In the genomic region with DNA sequence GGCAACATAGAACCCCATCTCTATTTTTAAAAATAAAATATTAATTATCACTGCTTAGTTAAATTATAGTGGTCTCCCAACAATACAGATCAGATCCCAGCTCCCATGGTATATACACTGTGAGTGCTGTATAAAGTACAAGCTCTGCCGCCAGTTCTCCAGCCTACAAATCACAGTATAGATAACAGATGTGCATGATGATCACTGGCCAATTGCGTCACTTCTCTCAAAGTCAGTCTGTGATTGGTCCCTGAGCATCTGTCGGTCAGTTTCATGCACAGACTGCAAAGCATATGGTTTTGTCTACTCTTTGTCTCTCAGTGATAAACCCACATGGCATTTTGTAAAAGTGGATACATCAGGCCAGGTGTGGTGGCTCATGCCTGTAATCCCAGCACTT, we compare ENCODE assay signal across 2 cellular contexts.
A peak's percentile ranks its signal among the peaks of the same experiment; 100 is the strongest.
TF ChIP-seq lines count a peak whose summit lies in the region.

No MANE protein-coding gene starts in this region.

TF ChIP-seq in HepG2, 621 proteins besides CTCF, POLR2A, EP300 and RAD21:
- TF ChIP-seq NFYB (CRISPR knock-in tag; IDR thresholded peaks at IDR 0.05): peak; percentile 50
- no peak for TF ChIP-seq ZFP1 (CRISPR knock-in tag; IDR thresholded peaks at IDR 0.05)
- peak; percentile 69 for TF ChIP-seq NFYC (CRISPR knock-in tag; IDR thresholded peaks at IDR 0.05)
- no peak for TF ChIP-seq KDM4B (CRISPR knock-in tag; IDR thresholded peaks at IDR 0.05)
TF ChIP-seq in HepG2: peak in this region for 2.

TF ChIP-seq in H1, 55 proteins besides CTCF, POLR2A, EP300 and RAD21:
- TF ChIP-seq SP4 (IDR thresholded peaks at IDR 0.05; ENCODE audit: low read length): no peak
- TF ChIP-seq CEBPB (IDR thresholded peaks at IDR 0.05; ENCODE audit: low read depth, low read length): 0 out of 2 replicates have a peak, but pooled peaks have one; percentile 54
- no peak for TF ChIP-seq HDAC2 (IDR thresholded peaks at IDR 0.05; ENCODE audit: borderline replicate concordance in 1 of 2, low read depth in 2 of 2, low read length in 2 of 2)
- TF ChIP-seq JUND (IDR thresholded peaks at IDR 0.05; ENCODE audit: low read length): no peak
- peak; percentile 67; the same call in 1 of the 2 replicates for TF ChIP-seq SP1 (IDR thresholded peaks at IDR 0.05; ENCODE audit: low read depth, low read length)
TF ChIP-seq in H1: peak in this region for 2.
